ENCODE assay signal across 1 cellular context in the genomic region with DNA sequence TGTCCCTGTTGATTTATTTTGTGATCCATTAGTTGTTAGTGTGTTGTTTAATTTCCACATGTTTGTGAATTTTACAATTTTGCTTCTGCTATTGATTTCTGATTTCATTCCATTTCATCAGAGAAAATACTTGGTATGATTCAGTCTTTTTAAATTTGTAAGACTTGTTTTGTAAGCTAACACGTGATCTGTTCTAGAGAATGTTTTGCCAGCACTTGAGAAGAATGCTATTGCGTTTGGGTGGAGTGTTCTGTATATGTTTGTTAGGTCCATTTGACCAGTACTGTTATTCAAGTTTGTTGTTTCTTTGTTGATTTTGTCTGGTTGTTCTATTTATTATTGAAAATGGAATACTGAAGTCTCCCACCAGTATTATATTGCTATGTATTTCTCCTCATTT.
TF ChIP-seq lines count a peak whose summit lies in the region.

No MANE protein-coding gene starts in this region.

TF ChIP-seq in GM23338, 12 proteins besides CTCF, POLR2A, EP300 and RAD21 (continued from another document):
- TF ChIP-seq, protein P1, sequence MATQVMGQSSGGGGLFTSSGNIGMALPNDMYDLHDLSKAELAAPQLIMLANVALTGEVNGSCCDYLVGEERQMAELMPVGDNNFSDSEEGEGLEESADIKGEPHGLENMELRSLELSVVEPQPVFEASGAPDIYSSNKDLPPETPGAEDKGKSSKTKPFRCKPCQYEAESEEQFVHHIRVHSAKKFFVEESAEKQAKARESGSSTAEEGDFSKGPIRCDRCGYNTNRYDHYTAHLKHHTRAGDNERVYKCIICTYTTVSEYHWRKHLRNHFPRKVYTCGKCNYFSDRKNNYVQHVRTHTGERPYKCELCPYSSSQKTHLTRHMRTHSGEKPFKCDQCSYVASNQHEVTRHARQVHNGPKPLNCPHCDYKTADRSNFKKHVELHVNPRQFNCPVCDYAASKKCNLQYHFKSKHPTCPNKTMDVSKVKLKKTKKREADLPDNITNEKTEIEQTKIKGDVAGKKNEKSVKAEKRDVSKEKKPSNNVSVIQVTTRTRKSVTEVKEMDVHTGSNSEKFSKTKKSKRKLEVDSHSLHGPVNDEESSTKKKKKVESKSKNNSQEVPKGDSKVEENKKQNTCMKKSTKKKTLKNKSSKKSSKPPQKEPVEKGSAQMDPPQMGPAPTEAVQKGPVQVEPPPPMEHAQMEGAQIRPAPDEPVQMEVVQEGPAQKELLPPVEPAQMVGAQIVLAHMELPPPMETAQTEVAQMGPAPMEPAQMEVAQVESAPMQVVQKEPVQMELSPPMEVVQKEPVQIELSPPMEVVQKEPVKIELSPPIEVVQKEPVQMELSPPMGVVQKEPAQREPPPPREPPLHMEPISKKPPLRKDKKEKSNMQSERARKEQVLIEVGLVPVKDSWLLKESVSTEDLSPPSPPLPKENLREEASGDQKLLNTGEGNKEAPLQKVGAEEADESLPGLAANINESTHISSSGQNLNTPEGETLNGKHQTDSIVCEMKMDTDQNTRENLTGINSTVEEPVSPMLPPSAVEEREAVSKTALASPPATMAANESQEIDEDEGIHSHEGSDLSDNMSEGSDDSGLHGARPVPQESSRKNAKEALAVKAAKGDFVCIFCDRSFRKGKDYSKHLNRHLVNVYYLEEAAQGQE (IDR thresholded peaks at IDR 0.05; ENCODE audit: unreplicated experiment), result no peak
- TF ChIP-seq, protein P2, sequence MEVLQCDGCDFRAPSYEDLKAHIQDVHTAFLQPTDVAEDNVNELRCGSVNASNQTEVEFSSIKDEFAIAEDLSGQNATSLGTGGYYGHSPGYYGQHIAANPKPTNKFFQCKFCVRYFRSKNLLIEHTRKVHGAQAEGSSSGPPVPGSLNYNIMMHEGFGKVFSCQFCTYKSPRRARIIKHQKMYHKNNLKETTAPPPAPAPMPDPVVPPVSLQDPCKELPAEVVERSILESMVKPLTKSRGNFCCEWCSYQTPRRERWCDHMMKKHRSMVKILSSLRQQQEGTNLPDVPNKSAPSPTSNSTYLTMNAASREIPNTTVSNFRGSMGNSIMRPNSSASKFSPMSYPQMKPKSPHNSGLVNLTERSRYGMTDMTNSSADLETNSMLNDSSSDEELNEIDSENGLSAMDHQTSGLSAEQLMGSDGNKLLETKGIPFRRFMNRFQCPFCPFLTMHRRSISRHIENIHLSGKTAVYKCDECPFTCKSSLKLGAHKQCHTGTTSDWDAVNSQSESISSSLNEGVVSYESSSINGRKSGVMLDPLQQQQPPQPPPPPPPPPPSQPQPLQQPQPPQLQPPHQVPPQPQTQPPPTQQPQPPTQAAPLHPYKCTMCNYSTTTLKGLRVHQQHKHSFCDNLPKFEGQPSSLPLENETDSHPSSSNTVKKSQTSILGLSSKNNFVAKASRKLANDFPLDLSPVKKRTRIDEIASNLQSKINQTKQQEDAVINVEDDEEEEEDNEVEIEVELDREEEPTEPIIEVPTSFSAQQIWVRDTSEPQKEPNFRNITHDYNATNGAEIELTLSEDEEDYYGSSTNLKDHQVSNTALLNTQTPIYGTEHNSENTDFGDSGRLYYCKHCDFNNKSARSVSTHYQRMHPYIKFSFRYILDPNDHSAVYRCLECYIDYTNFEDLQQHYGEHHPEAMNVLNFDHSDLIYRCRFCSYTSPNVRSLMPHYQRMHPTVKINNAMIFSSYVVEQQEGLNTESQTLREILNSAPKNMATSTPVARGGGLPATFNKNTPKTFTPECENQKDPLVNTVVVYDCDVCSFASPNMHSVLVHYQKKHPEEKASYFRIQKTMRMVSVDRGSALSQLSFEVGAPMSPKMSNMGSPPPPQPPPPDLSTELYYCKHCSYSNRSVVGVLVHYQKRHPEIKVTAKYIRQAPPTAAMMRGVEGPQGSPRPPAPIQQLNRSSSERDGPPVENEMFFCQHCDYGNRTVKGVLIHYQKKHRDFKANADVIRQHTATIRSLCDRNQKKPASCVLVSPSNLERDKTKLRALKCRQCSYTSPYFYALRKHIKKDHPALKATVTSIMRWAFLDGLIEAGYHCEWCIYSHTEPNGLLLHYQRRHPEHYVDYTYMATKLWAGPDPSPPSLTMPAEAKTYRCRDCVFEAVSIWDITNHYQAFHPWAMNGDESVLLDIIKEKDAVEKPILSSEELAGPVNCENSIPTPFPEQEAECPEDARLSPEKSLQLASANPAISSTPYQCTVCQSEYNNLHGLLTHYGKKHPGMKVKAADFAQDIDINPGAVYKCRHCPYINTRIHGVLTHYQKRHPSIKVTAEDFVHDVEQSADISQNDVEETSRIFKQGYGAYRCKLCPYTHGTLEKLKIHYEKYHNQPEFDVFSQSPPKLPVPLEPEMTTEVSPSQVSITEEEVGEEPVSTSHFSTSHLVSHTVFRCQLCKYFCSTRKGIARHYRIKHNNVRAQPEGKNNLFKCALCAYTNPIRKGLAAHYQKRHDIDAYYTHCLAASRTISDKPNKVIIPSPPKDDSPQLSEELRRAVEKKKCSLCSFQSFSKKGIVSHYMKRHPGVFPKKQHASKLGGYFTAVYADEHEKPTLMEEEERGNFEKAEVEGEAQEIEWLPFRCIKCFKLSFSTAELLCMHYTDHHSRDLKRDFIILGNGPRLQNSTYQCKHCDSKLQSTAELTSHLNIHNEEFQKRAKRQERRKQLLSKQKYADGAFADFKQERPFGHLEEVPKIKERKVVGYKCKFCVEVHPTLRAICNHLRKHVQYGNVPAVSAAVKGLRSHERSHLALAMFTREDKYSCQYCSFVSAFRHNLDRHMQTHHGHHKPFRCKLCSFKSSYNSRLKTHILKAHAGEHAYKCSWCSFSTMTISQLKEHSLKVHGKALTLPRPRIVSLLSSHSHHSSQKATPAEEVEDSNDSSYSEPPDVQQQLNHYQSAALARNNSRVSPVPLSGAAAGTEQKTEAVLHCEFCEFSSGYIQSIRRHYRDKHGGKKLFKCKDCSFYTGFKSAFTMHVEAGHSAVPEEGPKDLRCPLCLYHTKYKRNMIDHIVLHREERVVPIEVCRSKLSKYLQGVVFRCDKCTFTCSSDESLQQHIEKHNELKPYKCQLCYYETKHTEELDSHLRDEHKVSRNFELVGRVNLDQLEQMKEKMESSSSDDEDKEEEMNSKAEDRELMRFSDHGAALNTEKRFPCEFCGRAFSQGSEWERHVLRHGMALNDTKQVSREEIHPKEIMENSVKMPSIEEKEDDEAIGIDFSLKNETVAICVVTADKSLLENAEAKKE (CRISPR knock-in tag; IDR thresholded peaks at IDR 0.05), result no peak
- no peak for TF ChIP-seq JUNB (IDR thresholded peaks at IDR 0.05; ENCODE audit: unreplicated experiment)
- no peak for TF ChIP-seq ZNF331 (CRISPR knock-in tag; IDR thresholded peaks at IDR 0.05; ENCODE audit: low read depth)
- no peak for TF ChIP-seq EZH2phosphoT487 (IDR thresholded peaks at IDR 0.05; ENCODE audit: unreplicated experiment)
- TF ChIP-seq CREB1 (CRISPR knock-in tag; IDR thresholded peaks at IDR 0.05; ENCODE audit: low read depth), result no peak
- TF ChIP-seq EZH2 (IDR thresholded peaks at IDR 0.05; ENCODE audit: low read depth, unreplicated experiment), result no peak
- no peak for TF ChIP-seq ZNF114 (CRISPR knock-in tag; IDR thresholded peaks at IDR 0.05)
- TF ChIP-seq, protein P3, sequence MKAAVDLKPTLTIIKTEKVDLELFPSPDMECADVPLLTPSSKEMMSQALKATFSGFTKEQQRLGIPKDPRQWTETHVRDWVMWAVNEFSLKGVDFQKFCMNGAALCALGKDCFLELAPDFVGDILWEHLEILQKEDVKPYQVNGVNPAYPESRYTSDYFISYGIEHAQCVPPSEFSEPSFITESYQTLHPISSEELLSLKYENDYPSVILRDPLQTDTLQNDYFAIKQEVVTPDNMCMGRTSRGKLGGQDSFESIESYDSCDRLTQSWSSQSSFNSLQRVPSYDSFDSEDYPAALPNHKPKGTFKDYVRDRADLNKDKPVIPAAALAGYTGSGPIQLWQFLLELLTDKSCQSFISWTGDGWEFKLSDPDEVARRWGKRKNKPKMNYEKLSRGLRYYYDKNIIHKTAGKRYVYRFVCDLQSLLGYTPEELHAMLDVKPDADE (IDR thresholded peaks at IDR 0.05), result no peak
- no peak for TF ChIP-seq POLR2AphosphoS5 (IDR thresholded peaks at IDR 0.05; ENCODE audit: low read depth)
- no peak for TF ChIP-seq NANOG (IDR thresholded peaks at IDR 0.05; ENCODE audit: borderline replicate concordance)
